In genomic region chr12:121802843-121803698, GRCh38 we compare ENCODE assay signal across 8 cellular contexts. TPM values are rescaled to one million over a fixed set of nuclear protein-coding genes. Genes with fewer than 3 reads are reported as not detected.
DNase-seq lines count a peak whose midpoint lies in the region; ATAC-seq, FAIRE-seq and TF ChIP-seq lines count a peak whose summit lies in the region.

No MANE protein-coding gene starts in this region.

- H3K36me3 ChIP-seq in bronchial epithelial cell (ENCODE audit: control insufficient read depth, insufficient read depth, low read length) (peaks cover 10% of the 10 kb centered on the region), skeletal muscle tissue (ENCODE audit: control insufficient read depth in 3 of 3, insufficient read depth in 3 of 3, low read length in 3 of 3) (peaks cover 4 to 7% (median 6%) of the 10 kb centered on the region in 3 donors)

- peaks cover 35 to 41% (median 41%) of the 10 kb centered on the region in 3 donors for H3K4me1 ChIP-seq in skeletal muscle tissue (ENCODE audit: control insufficient read depth in 3 of 3, insufficient read depth in 3 of 3, low read length in 3 of 3)

- ATAC-seq in GM18867 (IDR thresholded peaks at IDR 0.05; ENCODE audit: unreplicated experiment), result peak; percentile 41
- ATAC-seq in HG03135 (IDR thresholded peaks at IDR 0.05; ENCODE audit: unreplicated experiment), result peak; percentile 35
- peak; percentile 59 for ATAC-seq in WTC11

- peaks cover 42% of the 10 kb centered on the region for H3K4me1 Mint-ChIP-seq in WTC11

- H3K9me3 ChIP-seq in skeletal muscle tissue (ENCODE audit: control insufficient read depth in 3 of 3, low read length in 3 of 3), result no peaks in the 10 kb centered on the region

- peak overlapping the region; percentile 100 for H3K27ac ChIP-seq in skeletal muscle tissue (ENCODE audit: low read depth, low read length)

- FAIRE-seq in bronchial epithelial cell (lab: Jason Lieb, UNC), result no peak

- H3K27me3 Mint-ChIP-seq in WTC11 (ENCODE audit: low read depth), result no peaks in the 10 kb centered on the region

- H3K4me3 ChIP-seq in bronchial epithelial cell (ENCODE audit: low read depth, low read length) (peak overlapping the region; percentile 68), skeletal muscle tissue (ENCODE audit: low read length in 3 of 3) (peak overlapping the region; percentile 75 to 87 (median 81))

- H3K27me3 ChIP-seq in bronchial epithelial cell (ENCODE audit: control insufficient read depth, insufficient read depth, low read length) (no peaks in the 10 kb centered on the region), skeletal muscle tissue (ENCODE audit: control insufficient read depth in 3 of 3, insufficient read depth in 3 of 3, low read length in 3 of 3) (no peaks in the 10 kb centered on the region)

- H3K36me3 Mint-ChIP-seq in WTC11, result peaks cover 11% of the 10 kb centered on the region

- TF ChIP-seq CTCF in WTC11 (IDR thresholded peaks at IDR 0.05), result no peak
- TF ChIP-seq CTCF in bronchial epithelial cell (IDR thresholded peaks at IDR 0.05; ENCODE audit: insufficient read depth, low read length, severe bottlenecking), result no peak

- peak overlapping the region; percentile 79 for H3K4me3 Mint-ChIP-seq in WTC11

- DNase-seq in A172 (ENCODE audit: low spot score), result peak; percentile 90
- DNase-seq in NCI-H226, result peak; percentile 93
- DNase-seq in WTC11 (ENCODE audit: low spot score), result peak; percentile 83
- DNase-seq in bronchial epithelial cell (ENCODE audit: low read depth), result peak; percentile 90
- DNase-seq in iPS-NIHi11 (ENCODE audit: low spot score), result peak; percentile 77

- peak overlapping the region; percentile 99 to 100 (median 99) for H3K9ac ChIP-seq in skeletal muscle tissue (ENCODE audit: low read depth in 1 of 3, low read length in 3 of 3)

- POLR2A ChIA-PET in WTC11 (lab: Charles Lee), result interaction anchor here (0.6 to 11.7 kb wide), 7 partner anchors 6 to 1172 kb away, joined by 3 to 161 read pairs (median 8); partner anchors contain the start of genes PSMD9, RHOF and TMEM120B

- CTCF ChIA-PET in WTC11 (lab: Charles Lee), result interaction anchor here (0.8 to 12.5 kb wide), 8 partner anchors 4 to 338 kb away, joined by 3 to 532 read pairs (median 6); partner anchors contain the start of genes PSMD9, RHOF and SETD1B

- peak overlapping the region; percentile 100 for H3K27ac Mint-ChIP-seq in WTC11

- H3K9me3 Mint-ChIP-seq in WTC11, result no peaks in the 10 kb centered on the region

TF ChIP-seq in WTC11, 78 proteins besides CTCF, POLR2A, EP300 and RAD21 (continues in another document):
- peak; percentile 28; the same call in 1 of the 2 replicates for TF ChIP-seq FOXK1 (CRISPR knock-in tag; IDR thresholded peaks at IDR 0.05)
- TF ChIP-seq NFYB (CRISPR knock-in tag; conservative IDR thresholded peaks at IDR 0.05; ENCODE audit: low read depth), result peak; percentile 42; the same call in 1 of the 2 replicates
- 0 out of 2 replicates have a peak, but pooled peaks have one; percentile 8 for TF ChIP-seq HMGXB4 (CRISPR knock-in tag; IDR thresholded peaks at IDR 0.05)
- peak; percentile 44; the same call in 1 of the 2 replicates for TF ChIP-seq E2F5 (CRISPR knock-in tag; IDR thresholded peaks at IDR 0.05)
- TF ChIP-seq, protein P1, sequence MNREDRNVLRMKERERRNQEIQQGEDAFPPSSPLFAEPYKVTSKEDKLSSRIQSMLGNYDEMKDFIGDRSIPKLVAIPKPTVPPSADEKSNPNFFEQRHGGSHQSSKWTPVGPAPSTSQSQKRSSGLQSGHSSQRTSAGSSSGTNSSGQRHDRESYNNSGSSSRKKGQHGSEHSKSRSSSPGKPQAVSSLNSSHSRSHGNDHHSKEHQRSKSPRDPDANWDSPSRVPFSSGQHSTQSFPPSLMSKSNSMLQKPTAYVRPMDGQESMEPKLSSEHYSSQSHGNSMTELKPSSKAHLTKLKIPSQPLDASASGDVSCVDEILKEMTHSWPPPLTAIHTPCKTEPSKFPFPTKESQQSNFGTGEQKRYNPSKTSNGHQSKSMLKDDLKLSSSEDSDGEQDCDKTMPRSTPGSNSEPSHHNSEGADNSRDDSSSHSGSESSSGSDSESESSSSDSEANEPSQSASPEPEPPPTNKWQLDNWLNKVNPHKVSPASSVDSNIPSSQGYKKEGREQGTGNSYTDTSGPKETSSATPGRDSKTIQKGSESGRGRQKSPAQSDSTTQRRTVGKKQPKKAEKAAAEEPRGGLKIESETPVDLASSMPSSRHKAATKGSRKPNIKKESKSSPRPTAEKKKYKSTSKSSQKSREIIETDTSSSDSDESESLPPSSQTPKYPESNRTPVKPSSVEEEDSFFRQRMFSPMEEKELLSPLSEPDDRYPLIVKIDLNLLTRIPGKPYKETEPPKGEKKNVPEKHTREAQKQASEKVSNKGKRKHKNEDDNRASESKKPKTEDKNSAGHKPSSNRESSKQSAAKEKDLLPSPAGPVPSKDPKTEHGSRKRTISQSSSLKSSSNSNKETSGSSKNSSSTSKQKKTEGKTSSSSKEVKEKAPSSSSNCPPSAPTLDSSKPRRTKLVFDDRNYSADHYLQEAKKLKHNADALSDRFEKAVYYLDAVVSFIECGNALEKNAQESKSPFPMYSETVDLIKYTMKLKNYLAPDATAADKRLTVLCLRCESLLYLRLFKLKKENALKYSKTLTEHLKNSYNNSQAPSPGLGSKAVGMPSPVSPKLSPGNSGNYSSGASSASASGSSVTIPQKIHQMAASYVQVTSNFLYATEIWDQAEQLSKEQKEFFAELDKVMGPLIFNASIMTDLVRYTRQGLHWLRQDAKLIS (CRISPR knock-in tag; IDR thresholded peaks at IDR 0.05; ENCODE audit: borderline replicate concordance), result 0 out of 2 replicates have a peak, but pooled peaks have one; percentile 23
- 0 out of 2 replicates have a peak, but pooled peaks have one; percentile 38 for TF ChIP-seq ESRRA (CRISPR knock-in tag; IDR thresholded peaks at IDR 0.05; ENCODE audit: borderline replicate concordance)
- TF ChIP-seq RORB (CRISPR knock-in tag; IDR thresholded peaks at IDR 0.05), result peak; percentile 52; the same call in 1 of the 2 replicates
- TF ChIP-seq, protein P2, sequence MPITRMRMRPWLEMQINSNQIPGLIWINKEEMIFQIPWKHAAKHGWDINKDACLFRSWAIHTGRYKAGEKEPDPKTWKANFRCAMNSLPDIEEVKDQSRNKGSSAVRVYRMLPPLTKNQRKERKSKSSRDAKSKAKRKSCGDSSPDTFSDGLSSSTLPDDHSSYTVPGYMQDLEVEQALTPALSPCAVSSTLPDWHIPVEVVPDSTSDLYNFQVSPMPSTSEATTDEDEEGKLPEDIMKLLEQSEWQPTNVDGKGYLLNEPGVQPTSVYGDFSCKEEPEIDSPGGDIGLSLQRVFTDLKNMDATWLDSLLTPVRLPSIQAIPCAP (CRISPR knock-in tag; IDR thresholded peaks at IDR 0.05), result no peak
- TF ChIP-seq, protein P3, sequence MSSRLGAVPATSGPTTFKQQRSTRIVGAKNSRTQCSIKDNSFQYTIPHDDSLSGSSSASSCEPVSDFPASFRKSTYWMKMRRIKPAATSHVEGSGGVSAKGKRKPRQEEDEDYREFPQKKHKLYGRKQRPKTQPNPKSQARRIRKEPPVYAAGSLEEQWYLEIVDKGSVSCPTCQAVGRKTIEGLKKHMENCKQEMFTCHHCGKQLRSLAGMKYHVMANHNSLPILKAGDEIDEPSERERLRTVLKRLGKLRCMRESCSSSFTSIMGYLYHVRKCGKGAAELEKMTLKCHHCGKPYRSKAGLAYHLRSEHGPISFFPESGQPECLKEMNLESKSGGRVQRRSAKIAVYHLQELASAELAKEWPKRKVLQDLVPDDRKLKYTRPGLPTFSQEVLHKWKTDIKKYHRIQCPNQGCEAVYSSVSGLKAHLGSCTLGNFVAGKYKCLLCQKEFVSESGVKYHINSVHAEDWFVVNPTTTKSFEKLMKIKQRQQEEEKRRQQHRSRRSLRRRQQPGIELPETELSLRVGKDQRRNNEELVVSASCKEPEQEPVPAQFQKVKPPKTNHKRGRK (CRISPR knock-in tag; IDR thresholded peaks at IDR 0.05; ENCODE audit: borderline replicate concordance), result no peak
- peak; percentile 43; the same call in 1 of the 2 replicates for TF ChIP-seq ZNF416 (CRISPR knock-in tag; IDR thresholded peaks at IDR 0.05)
- no peak for TF ChIP-seq JUN (CRISPR knock-in tag; IDR thresholded peaks at IDR 0.05)
- TF ChIP-seq GABPB1 (CRISPR knock-in tag; IDR thresholded peaks at IDR 0.05), result peak; percentile 44; the same call in 1 of the 2 replicates

RNA-seq across cellular contexts. Expression of gene SETD1B, which starts 0.7 kb away (rescaled TPM):
- 1.9 and 2.4 TPM in 2 replicates for total RNA-seq in A172 (2014; rRNA removed; shearing (Covaris generic))
- total RNA-seq in WTC11 (2021) (18.0 to 19.5 TPM (median 18.4 TPM) in 3 replicates), bronchial epithelial cell (1.8 and 2.2 TPM in 2 replicates), skeletal muscle tissue (2.1 TPM)

RNA-seq across cellular contexts. Expression of gene RHOF, which starts 9.6 kb away (rescaled TPM):
- 1.8 and 2.7 TPM in 2 replicates for total RNA-seq in A172 (2014; rRNA removed; shearing (Covaris generic))
- total RNA-seq in WTC11 (2021) (35.8 to 45.3 TPM (median 36.2 TPM) in 3 replicates), bronchial epithelial cell (15.5 and 27.7 TPM in 2 replicates), skeletal muscle tissue (2.1 TPM)

RNA-seq across cellular contexts. Expression of gene HPD, which starts 55.6 kb away (rescaled TPM):
- total RNA-seq in A172 (2014; rRNA removed; shearing (Covaris generic)), result 0.12 and 1.2 TPM in 2 replicates
- total RNA-seq in WTC11 (2021) (0.39 to 0.48 TPM (median 0.44 TPM) in 3 replicates), bronchial epithelial cell (0.79 TPM in 1 of 2 replicates, not detected in the other), skeletal muscle tissue (not detected)

Comparison
In these comparisons a context has a peak if more than half of its experiments do, and no peak if none do; other contexts are left out.
1. Peak in every context shown above with its lines: DNase-seq, ATAC-seq, H3K4me3 ChIP-seq and H3K27ac ChIP-seq.